Comparison of ENCODE assay signal across 10 cellular contexts in the genomic region with DNA sequence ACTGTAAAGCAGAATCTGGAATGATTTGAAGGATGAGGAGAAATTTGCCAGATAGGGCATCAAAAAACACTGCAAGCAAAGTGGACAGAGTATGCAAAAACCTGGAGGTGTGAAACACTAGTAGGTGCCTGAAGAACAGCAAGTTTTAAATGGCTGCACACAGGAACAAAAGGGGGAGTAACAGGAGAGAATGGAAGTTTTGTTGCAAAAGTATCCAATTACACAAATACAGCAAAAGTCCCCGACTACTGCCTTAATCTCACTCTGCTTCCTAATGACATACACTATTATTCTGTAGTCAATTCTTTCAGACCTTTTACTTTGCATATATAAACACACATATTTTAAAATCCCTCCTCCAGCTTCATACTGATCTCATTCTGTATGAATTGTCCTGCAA. TPM values are rescaled to one million over a fixed set of nuclear protein-coding genes. Genes with fewer than 3 reads are reported as not detected.
A peak's percentile ranks its signal among the peaks of the same experiment; 100 is the strongest.
DNase-seq lines count a peak whose midpoint lies in the region; ATAC-seq and TF ChIP-seq lines count a peak whose summit lies in the region.
"Had no signal": no experiment of that assay in that cellular context is flagged by ENCODE, and none has a peak within 500 bp of the region (broad histone marks: within the 10 kb centered on the region; RNA-seq: fewer than 3 reads in every experiment).

No MANE protein-coding gene starts in this region.

- no peaks in the 10 kb centered on the region for H3K27me3 Mint-ChIP-seq in activated naive CD8-positive, alpha-beta T cell treated with anti-CD3 and anti-CD28 coated beads for 36 hours

- peaks cover 24% of the 10 kb centered on the region for H3K79me1 ChIP-seq in mesenchymal stem cell (replicated peaks; ENCODE audit: low read length, poor library complexity, severe bottlenecking)

- no peak for DNase-seq in BE2C
- no peak for DNase-seq in HL-60 (ENCODE audit: low read depth in 1 of 2, low spot score in 1 of 2)
- no peak for DNase-seq in activated naive CD8-positive, alpha-beta T cell treated with anti-CD3 and anti-CD28 coated beads for 36 hours
- no peak for DNase-seq in mesenchymal stem cell
- DNase-seq in NCI-H1694 treated with DMSO at 0.1 percent for 48 hours (lab: John Stamatoyannopoulos, UW) = no peak
- no peak for DNase-seq in SJCRH30
- DNase-seq in AML-193 (lab: John Stamatoyannopoulos, UW) = no peak
- DNase-seq: NCI-H1930 had no signal

- no peak overlapping the region for H4K8ac ChIP-seq in mesenchymal stem cell (ENCODE audit: low read length)

- H3K4ac ChIP-seq in mesenchymal stem cell (ENCODE audit: low read depth in 1 of 2, low read length in 2 of 2) = no peak overlapping the region

- H3K27ac Mint-ChIP-seq in activated naive CD8-positive, alpha-beta T cell treated with anti-CD3 and anti-CD28 coated beads for 36 hours = peak overlapping the region; percentile 93

- H3K27me3 ChIP-seq in BE2C = no peaks in the 10 kb centered on the region
- H3K27me3 ChIP-seq in HL-60 (ENCODE audit: insufficient read depth, poor library complexity, severe bottlenecking) = no peaks in the 10 kb centered on the region
- H3K27me3 ChIP-seq in mesenchymal stem cell (ENCODE audit: control insufficient read depth in 1 of 2, insufficient read depth in 1 of 2, low read length in 2 of 2) = no peaks in the 10 kb centered on the region
- H3K27me3 ChIP-seq in SJCRH30 = no peaks in the 10 kb centered on the region

- ATAC-seq in HG03280 (IDR thresholded peaks at IDR 0.05; ENCODE audit: unreplicated experiment) = no peak

- H2BK5ac ChIP-seq in mesenchymal stem cell (ENCODE audit: low read depth, low read length, poor library complexity, severe bottlenecking) = no peak overlapping the region

- H2AFZ ChIP-seq in mesenchymal stem cell (ENCODE audit: low read depth, low read length) = no peak overlapping the region

- H3K36me3 ChIP-seq in BE2C (peaks cover 27% of the 10 kb centered on the region), mesenchymal stem cell (ENCODE audit: control insufficient read depth in 1 of 2, insufficient read depth in 2 of 2, low read depth in 1 of 2, low read length in 2 of 2) (peaks cover 6 to 41% of the 10 kb centered on the region in 2 experiments), SJCRH30 (peaks cover 10% of the 10 kb centered on the region)

- H3K14ac ChIP-seq in mesenchymal stem cell (ENCODE audit: low read length in 2 of 2) = no peak overlapping the region

- H3K9me3 Mint-ChIP-seq in activated naive CD8-positive, alpha-beta T cell treated with anti-CD3 and anti-CD28 coated beads for 36 hours = no peaks in the 10 kb centered on the region

- H3K4me3 ChIP-seq in BE2C (ENCODE audit: low read depth, low read length) = peak overlapping the region; percentile 71; the same call in 1 of the 2 replicates
- H3K4me3 ChIP-seq in HL-60 (replicated peaks; ENCODE audit: insufficient read depth, low read length) = peak overlapping the region; percentile 89; the same call in 1 of the 2 replicates
- peak overlapping the region in 1 of 2 experiments; percentile 97 for H3K4me3 ChIP-seq in mesenchymal stem cell (ENCODE audit: insufficient read depth in 1 of 2, low read depth in 1 of 2, low read length in 2 of 2)
- no peak overlapping the region for H3K4me3 ChIP-seq in SJCRH30

- H3K4me1 Mint-ChIP-seq in activated naive CD8-positive, alpha-beta T cell treated with anti-CD3 and anti-CD28 coated beads for 36 hours = peaks cover 21% of the 10 kb centered on the region

- peak overlapping the region; percentile 95 for H3K9ac ChIP-seq in mesenchymal stem cell (ENCODE audit: low read length)

- TF ChIP-seq CTCF in BE2C (IDR thresholded peaks at IDR 0.05; ENCODE audit: low read depth, low read length) (no peak), HL-60 (IDR thresholded peaks at IDR 0.05; ENCODE audit: insufficient read depth, low read length) (no peak)

- no peaks in the 10 kb centered on the region; the same call in 1 of the 2 replicates for H3K4me1 ChIP-seq in BE2C
- peaks cover 4% of the 10 kb centered on the region for H3K4me1 ChIP-seq in mesenchymal stem cell (ENCODE audit: control insufficient read depth, insufficient read depth, low read depth, low read length)
- peaks cover 8% of the 10 kb centered on the region; the same call in 1 of the 2 replicates for H3K4me1 ChIP-seq in SJCRH30

- no peak overlapping the region for H2BK12ac ChIP-seq in mesenchymal stem cell (ENCODE audit: low read length in 2 of 2)

- H4K91ac ChIP-seq in mesenchymal stem cell (ENCODE audit: low read length) = no peak overlapping the region

- peak overlapping the region; percentile 96 for H3K4me3 Mint-ChIP-seq in activated naive CD8-positive, alpha-beta T cell treated with anti-CD3 and anti-CD28 coated beads for 36 hours

- no peak overlapping the region for H3K23ac ChIP-seq in mesenchymal stem cell (ENCODE audit: low read length in 2 of 2)

- peaks cover 8% of the 10 kb centered on the region for H3K36me3 Mint-ChIP-seq in activated naive CD8-positive, alpha-beta T cell treated with anti-CD3 and anti-CD28 coated beads for 36 hours

- no peak overlapping the region for H2BK15ac ChIP-seq in mesenchymal stem cell (ENCODE audit: low read depth, poor library complexity, severe bottlenecking)

- H2AK5ac ChIP-seq in mesenchymal stem cell (ENCODE audit: low read length, severe bottlenecking) = peak overlapping the region; percentile 47

- no peak overlapping the region for H3K18ac ChIP-seq in mesenchymal stem cell (ENCODE audit: low read depth in 1 of 2, low read length in 2 of 2)

- WGBS in mesenchymal stem cell = 46% methylated on average over 1 of the region's 1 CpG

- H3K27ac ChIP-seq in HL-60 (replicated peaks) (peak overlapping the region; percentile 81; the same call in 1 of the 2 replicates), mesenchymal stem cell (ENCODE audit: low read length, poor library complexity, severe bottlenecking) (no peak overlapping the region), SJCRH30 (no peak overlapping the region)

- H3K4me2 ChIP-seq in mesenchymal stem cell (ENCODE audit: low read length, poor library complexity, severe bottlenecking) = no peak overlapping the region

- no peak overlapping the region for H2BK120ac ChIP-seq in mesenchymal stem cell (ENCODE audit: low read depth, low read length)

- H3K9me3 ChIP-seq in BE2C = no peaks in the 10 kb centered on the region
- H3K9me3 ChIP-seq in mesenchymal stem cell (ENCODE audit: control insufficient read depth, low read length) = no peaks in the 10 kb centered on the region
- no peaks in the 10 kb centered on the region for H3K9me3 ChIP-seq in SJCRH30 (replicated peaks)
- H3K9me3 ChIP-seq: thoracic aorta had no signal

RNA-seq across cellular contexts. Expression of gene HEATR6, which starts 1.5 kb away (rescaled TPM):
- 19.5 TPM for polyA plus RNA-seq in BE2C (2012; ENCODE audit: insufficient read depth, insufficient read length, low read depth)
- total RNA-seq in activated naive CD8-positive, alpha-beta T cell treated with anti-CD3 and anti-CD28 coated beads for 36 hours = 10 to 100 TPM; 18.6 to 24.2 TPM
- 9.4 TPM for polyA plus RNA-seq in mesenchymal stem cell (2013, experiment 1 of 2)
- 9.5 TPM for polyA plus RNA-seq in mesenchymal stem cell (2013, experiment 2 of 2)
- total RNA-seq in SJCRH30 (2014; rRNA removed; shearing (Covaris generic)) = 14.6 and 15.6 TPM in 2 replicates
